In genomic region chr14:92425101-92425500, GRCh38 we compare ENCODE assay signal across 21 cellular contexts.
DNase-seq lines count a peak whose midpoint lies in the region; ATAC-seq and TF ChIP-seq lines count a peak whose summit lies in the region.
"Had no signal": no experiment of that assay in that cellular context is flagged by ENCODE, and none has a peak within 500 bp of the region (broad histone marks: within the 10 kb centered on the region; RNA-seq: fewer than 3 reads in every experiment).

No MANE protein-coding gene starts in this region.

- no peak overlapping the region for H3K4me3 ChIP-seq in Caco-2 (ENCODE audit: low read depth, low read length)
- H3K4me3 ChIP-seq: GM23338, lung, tibial artery had no signal

- no peak overlapping the region for H3K4me3 Mint-ChIP-seq in Caco-2 (ENCODE audit: unreplicated experiment)
- H3K4me3 Mint-ChIP-seq: activated naive CD8-positive, alpha-beta T cell treated with anti-CD3 and anti-CD28 coated beads, Interleukin-2, amount 10 ng/mL, durations not matched to agents 7 days and 5 days; GM23338; neural crest cell had no signal

- no peak overlapping the region for H3K27ac ChIP-seq in foreskin keratinocyte
- H3K27ac ChIP-seq: tibial artery had no signal

- no peaks in the 10 kb centered on the region for H3K9me3 ChIP-seq in Caco-2
- H3K9me3 ChIP-seq: tibial artery had no signal

- BruUV-seq in Caco-2 (replicated peaks; lab: Mats Ljungman, UMichigan) = no TSS peak

- no peak for DNase-seq in Caco-2
- DNase-seq in LHCN-M2 (ENCODE audit: low read depth) = peak; percentile 17
- DNase-seq in astrocyte of the hippocampus (ENCODE audit: low read depth, low spot score) = peak; percentile 47
- peak; percentile 46 to 78 for DNase-seq in foreskin keratinocyte
- DNase-seq in pons (ENCODE audit: low spot score) = no peak
- no peak for DNase-seq in middle frontal gyrus (ENCODE audit: extremely low spot score, low spot score)
- no peak for DNase-seq in DMS79 treated with DMSO at 0.1 percent for 48 hours (lab: John Stamatoyannopoulos, UW)
- no peak for DNase-seq in NCI-H82 treated with DMSO at 0.1 percent for 48 hours (lab: John Stamatoyannopoulos, UW; ENCODE audit: unreplicated experiment)
- DNase-seq: activated CD4-positive, alpha-beta T cell treated with anti-CD3 and anti-CD28 coated beads for 4 hours; activated naive CD8-positive, alpha-beta T cell treated with anti-CD3 and anti-CD28 coated beads, Interleukin-2, amount 10 ng/mL, durations not matched to agents 7 days and 5 days; activated T-cell treated with anti-CD3 and anti-CD28 coated beads for 4 hours; DMS 273 treated with DMSO at 0.1 percent for 48 hours; NCI-H1092; NCI-H774; stimulated activated CD4-positive, alpha-beta T cell treated with anti-CD3 and anti-CD28 coated beads, Interleukin-4, amount 100 ng/mL, for 4 hours; T-helper 9 cell; tibial artery had no signal

- CTCF ChIA-PET in Caco-2 (lab: Charles Lee) = no interaction called here

- H3K4me1 ChIP-seq in Caco-2 (no peaks in the 10 kb centered on the region), foreskin keratinocyte (no peaks in the 10 kb centered on the region)

- H3K36me3 Mint-ChIP-seq in Caco-2 (ENCODE audit: insufficient read depth, unreplicated experiment) = no peaks in the 10 kb centered on the region
- H3K36me3 Mint-ChIP-seq: activated naive CD8-positive, alpha-beta T cell treated with anti-CD3 and anti-CD28 coated beads, Interleukin-2, amount 10 ng/mL, durations not matched to agents 7 days and 5 days had no signal

- peaks cover 6% of the 10 kb centered on the region for H3K4me1 Mint-ChIP-seq in Caco-2 (ENCODE audit: low read depth, unreplicated experiment)
- H3K4me1 Mint-ChIP-seq: GM23338, neural crest cell had no signal

- no peak for TF ChIP-seq CTCF in Caco-2 (IDR thresholded peaks at IDR 0.05; ENCODE audit: insufficient read depth in 1 of 2, low read depth in 1 of 2, low read length in 1 of 2, severe bottlenecking in 1 of 2, unreplicated experiment in 1 of 2)
- no peak for TF ChIP-seq CTCF in foreskin keratinocyte (conservative IDR thresholded peaks at IDR 0.05)

- POLR2A ChIA-PET in Caco-2 (lab: Charles Lee) = no interaction called here

- H3K27me3 Mint-ChIP-seq in Caco-2 (ENCODE audit: insufficient read depth, unreplicated experiment) = no peaks in the 10 kb centered on the region
- H3K27me3 Mint-ChIP-seq: activated naive CD8-positive, alpha-beta T cell treated with anti-CD3 and anti-CD28 coated beads, Interleukin-2, amount 10 ng/mL, durations not matched to agents 7 days and 5 days had no signal

- peaks cover 13% of the 10 kb centered on the region for H3K9me3 Mint-ChIP-seq in Caco-2 (ENCODE audit: unreplicated experiment)
- H3K9me3 Mint-ChIP-seq: activated naive CD8-positive, alpha-beta T cell treated with anti-CD3 and anti-CD28 coated beads, Interleukin-2, amount 10 ng/mL, durations not matched to agents 7 days and 5 days; GM23338; neural crest cell had no signal

- ATAC-seq in foreskin keratinocyte = peak; percentile 62
- ATAC-seq: GM23338, Right ventricle myocardium inferior had no signal

- no peaks in the 10 kb centered on the region for H3K36me3 ChIP-seq in Caco-2 (ENCODE audit: control insufficient read depth, insufficient read depth, low read length)
- H3K36me3 ChIP-seq: tibial artery had no signal

- no peaks in the 10 kb centered on the region for H3K27me3 ChIP-seq in Caco-2 (replicated peaks; ENCODE audit: control insufficient read depth, insufficient read depth, low read length)
- peaks cover 3% of the 10 kb centered on the region for H3K27me3 ChIP-seq in foreskin keratinocyte
- H3K27me3 ChIP-seq: tibial artery had no signal

- intact Hi-C loops in Caco-2 (cut with micrococcal nuclease; ENCODE audit: unreplicated experiment) = no loop called here

- H3K27ac Mint-ChIP-seq in Caco-2 (ENCODE audit: unreplicated experiment) = peak overlapping the region; percentile 67
- H3K27ac Mint-ChIP-seq: GM23338 had no signal

Comparison
In these comparisons a context has a peak if more than half of its experiments do, and no peak if none do; other contexts are left out.
1. DNase-seq: peak in LHCN-M2 (single experiment), astrocyte of the hippocampus (single experiment) and foreskin keratinocyte (2 of 2); none in Caco-2 (0 of 2), pons (single experiment), middle frontal gyrus (single experiment), DMS79 treated with DMSO at 0.1 percent for 48 hours (single experiment) and NCI-H82 treated with DMSO at 0.1 percent for 48 hours (single experiment).